ENCODE assay signal across 10 cellular contexts in the genomic region with DNA sequence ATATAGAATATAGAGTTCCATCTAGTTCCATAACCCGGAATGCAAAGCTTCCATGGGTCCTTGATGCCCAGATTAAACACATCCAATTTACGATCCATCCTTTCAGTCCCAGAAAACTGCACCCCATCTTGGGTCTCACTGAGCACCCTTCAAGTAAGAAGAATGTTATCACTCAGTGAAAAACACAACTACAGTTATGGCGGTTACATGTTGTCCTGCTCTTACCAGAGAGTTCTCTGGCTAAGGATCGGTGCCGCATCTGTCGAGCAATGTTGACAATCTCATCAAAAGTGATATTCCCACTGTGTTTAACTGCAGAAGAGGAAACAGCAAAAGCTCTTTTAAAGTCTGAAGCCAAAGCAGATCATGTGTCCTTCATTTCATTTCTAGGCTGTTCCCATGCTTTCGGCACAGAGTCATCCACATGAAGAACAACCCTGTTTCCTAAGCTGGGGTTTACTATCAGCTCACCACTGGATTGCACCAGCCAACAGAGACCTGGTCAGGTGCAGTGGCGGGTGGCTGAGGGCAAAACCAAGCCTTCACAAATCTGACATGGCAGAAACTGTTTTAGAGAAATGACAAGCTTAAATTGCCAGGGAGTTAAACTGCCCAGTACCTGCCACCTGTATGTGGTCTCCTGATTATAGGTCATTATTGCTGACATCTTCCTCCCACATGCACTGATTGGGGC. TPM values are rescaled to one million over a fixed set of nuclear protein-coding genes. Genes with fewer than 3 reads are reported as not detected.
DNase-seq lines count a peak whose midpoint lies in the region; ATAC-seq and TF ChIP-seq lines count a peak whose summit lies in the region.
"Had no signal": no experiment of that assay in that cellular context is flagged by ENCODE, and none has a peak within 500 bp of the region (broad histone marks: within the 10 kb centered on the region; RNA-seq: fewer than 3 reads in every experiment).

No MANE protein-coding gene starts in this region.

- H4K8ac ChIP-seq in mesendoderm (ENCODE audit: low read depth, low read length), result no peak overlapping the region

- H3K9me3 ChIP-seq in CD4-positive, alpha-beta T cell (ENCODE audit: control insufficient read depth, low read length), result no peaks in the 10 kb centered on the region
- no peaks in the 10 kb centered on the region; the same call in 1 of the 2 replicates for H3K9me3 ChIP-seq in HUES6 (ENCODE audit: control insufficient read depth, insufficient read depth, low read depth, low read length)
- H3K9me3 ChIP-seq in adipocyte (ENCODE audit: control insufficient read depth, low read length), result peaks cover 16% of the 10 kb centered on the region
- no peaks in the 10 kb centered on the region for H3K9me3 ChIP-seq in testis

- H2BK15ac ChIP-seq in mesendoderm (replicated peaks; ENCODE audit: low read depth), result no peak overlapping the region

- peak overlapping the region; percentile 35 for H3K4me2 ChIP-seq in mesendoderm (ENCODE audit: low read length)

- no peaks in the 10 kb centered on the region for H3K27me3 ChIP-seq in CD4-positive, alpha-beta T cell (ENCODE audit: control insufficient read depth, insufficient read depth, low read length)
- H3K27me3 ChIP-seq in HUES6 (ENCODE audit: control insufficient read depth, insufficient read depth, low read length) (no peaks in the 10 kb centered on the region), adipocyte (replicated peaks; ENCODE audit: control insufficient read depth, insufficient read depth, low read length) (no peaks in the 10 kb centered on the region), mesendoderm (ENCODE audit: insufficient read depth, low read length, poor library complexity) (no peaks in the 10 kb centered on the region), testis (no peaks in the 10 kb centered on the region)

- no peak overlapping the region for H3K23ac ChIP-seq in mesendoderm (ENCODE audit: low read length)

- H3K4me1 Mint-ChIP-seq in CD4-positive, alpha-beta T cell (ENCODE audit: low read depth), result peaks cover 40% of the 10 kb centered on the region

- DNase-seq in CD4-positive, alpha-beta T cell, result no peak
- DNase-seq in adipocyte (ENCODE audit: low read depth), result peak; percentile 14
- no peak for DNase-seq in mesendoderm
- no peak for DNase-seq in NCI-H1436 treated with DMSO at 0.1 percent for 48 hours (lab: John Stamatoyannopoulos, UW)
- no peak for DNase-seq in testis
- no peak for DNase-seq in LoVo (ENCODE audit: low spot score)
- no peak for DNase-seq in mucosa of gallbladder (ENCODE audit: low spot score)
- DNase-seq: SHP77; stimulated activated naive CD4-positive, alpha-beta T cell had no signal

- H3K4me3 ChIP-seq in HUES6 (ENCODE audit: low read depth, low read length), result peak overlapping the region; percentile 93
- peak overlapping the region; percentile 85 for H3K4me3 ChIP-seq in adipocyte (ENCODE audit: low read length)
- H3K4me3 ChIP-seq in mesendoderm (ENCODE audit: low read length), result peak overlapping the region; percentile 19
- no peak overlapping the region for H3K4me3 ChIP-seq in testis

- H3K4me1 ChIP-seq in HUES6 (ENCODE audit: control insufficient read depth, insufficient read depth, low read length) (peaks cover 11% of the 10 kb centered on the region), adipocyte (ENCODE audit: control insufficient read depth, insufficient read depth, low read length) (peaks cover 36% of the 10 kb centered on the region), mesendoderm (ENCODE audit: control insufficient read depth, low read depth, low read length) (peaks cover 3% of the 10 kb centered on the region), testis (peaks cover 20% of the 10 kb centered on the region)

- no peak overlapping the region for H3K27ac ChIP-seq in CD4-positive, alpha-beta T cell (ENCODE audit: low read depth, low read length)
- H3K27ac ChIP-seq in HUES6 (ENCODE audit: low read depth, low read length) (no peak overlapping the region), mesendoderm (ENCODE audit: low read depth, low read length) (no peak overlapping the region), testis (no peak overlapping the region)

- no peak overlapping the region for H3K4ac ChIP-seq in mesendoderm (ENCODE audit: low read depth, low read length)

- no peak overlapping the region for H2BK120ac ChIP-seq in mesendoderm (ENCODE audit: low read depth, low read length)

- no peak for ATAC-seq in CD4-positive, alpha-beta T cell (ENCODE audit: poor library complexity)

- H3K18ac ChIP-seq in mesendoderm (ENCODE audit: low read length), result no peak overlapping the region

- no peak for TF ChIP-seq POLR2A in testis (IDR thresholded peaks at IDR 0.05)

- H2AK5ac ChIP-seq in mesendoderm (ENCODE audit: low read length), result no peak overlapping the region

- H3K36me3 ChIP-seq in HUES6 (ENCODE audit: control insufficient read depth, insufficient read depth, low read length) (peaks cover 72% of the 10 kb centered on the region), adipocyte (ENCODE audit: control insufficient read depth, insufficient read depth, low read length, severe bottlenecking) (peaks cover 62% of the 10 kb centered on the region), mesendoderm (ENCODE audit: control insufficient read depth, insufficient read depth, low read length) (peaks cover 33% of the 10 kb centered on the region), testis (ENCODE audit: low read depth, missing control alignments) (no peaks in the 10 kb centered on the region)

- WGBS in mesendoderm (ENCODE audit: extremely low coverage, insufficient coverage, low lambda C conversion rate), result no CpG with 5 or more reads among the region's 8 CpGs
- 87% methylated on average over 8 of the region's 8 CpGs for WGBS in testis, 2 donors

- H3K9me3 Mint-ChIP-seq in CD4-positive, alpha-beta T cell, result no peaks in the 10 kb centered on the region

- H3K79me1 ChIP-seq in mesendoderm (ENCODE audit: low read length), result peaks cover 9% of the 10 kb centered on the region

- TF ChIP-seq CTCF in CD4-positive, alpha-beta T cell (IDR thresholded peaks at IDR 0.05), result no peak
- no peak for TF ChIP-seq CTCF in testis (IDR thresholded peaks at IDR 0.05)

- H2BK5ac ChIP-seq in mesendoderm (ENCODE audit: low read length), result no peak overlapping the region

- CTCF ChIA-PET in CD4-positive, alpha-beta T cell (lab: Charles Lee), result no interaction called here

- H3K27me3 Mint-ChIP-seq in CD4-positive, alpha-beta T cell, result no peaks in the 10 kb centered on the region

- H3K9ac ChIP-seq in HUES6 (ENCODE audit: low read length) (peak overlapping the region; percentile 0), adipocyte (ENCODE audit: low read length) (no peak overlapping the region), mesendoderm (ENCODE audit: low read length) (peak overlapping the region; percentile 43)

- peak overlapping the region; percentile 44 for H3K56ac ChIP-seq in mesendoderm (ENCODE audit: low read length)

- no peak overlapping the region for H4K5ac ChIP-seq in mesendoderm (ENCODE audit: low read length)

- H3K4me3 Mint-ChIP-seq in CD4-positive, alpha-beta T cell, result peak overlapping the region; percentile 11

- POLR2A ChIA-PET in CD4-positive, alpha-beta T cell (lab: Charles Lee), result no interaction called here

- H3K79me2 ChIP-seq in mesendoderm (ENCODE audit: control insufficient read depth, insufficient read depth, low read length), result peaks cover 34% of the 10 kb centered on the region

- peak overlapping the region; percentile 99 for H3K27ac Mint-ChIP-seq in CD4-positive, alpha-beta T cell

- peaks cover 90% of the 10 kb centered on the region for H3K36me3 Mint-ChIP-seq in CD4-positive, alpha-beta T cell (ENCODE audit: low read depth)

- intact Hi-C loops in CD4-positive, alpha-beta T cell (cut with DNase I, micrococcal nuclease), result no loop called here
- intact Hi-C loops in testis (cut with DNase I; ENCODE audit: low total_unique reads), result no loop called here

RNA-seq across cellular contexts. Expression of a gene that starts 2.9 kb away (rescaled TPM):
- 1,000 to 10,000 TPM; 1,884 to 1,993 TPM for total RNA-seq in CD4-positive, alpha-beta T cell
- 3,187 TPM for polyA plus RNA-seq in mesendoderm (2013, experiment 1 of 2)
- polyA plus RNA-seq in mesendoderm (2013, experiment 2 of 2), result 3,242 TPM
- total RNA-seq in testis, result 100 to 1,000 TPM; 499 to 950 TPM
- polyA plus RNA-seq in testis (ENCODE audit: insufficient read depth, low read depth, low replicate concordance), result 1,237 TPM
- 764 TPM for total RNA-seq in mucosa of gallbladder

RNA-seq across cellular contexts. Expression of a gene that starts 3.1 kb away (rescaled TPM):
- total RNA-seq in CD4-positive, alpha-beta T cell, result 10 to 100 TPM; 11.4 to 16.0 TPM
- 7.8 TPM for polyA plus RNA-seq in mesendoderm (2013, experiment 1 of 2)
- polyA plus RNA-seq in mesendoderm (2013, experiment 2 of 2), result 8.5 TPM
- total RNA-seq in testis, result 10 to 100 TPM; 20.5 to 22.0 TPM
- 9.9 TPM for polyA plus RNA-seq in testis (ENCODE audit: insufficient read depth, low read depth, low replicate concordance)
- total RNA-seq in mucosa of gallbladder, result 30.1 TPM

RNA-seq across cellular contexts. Expression of a gene that starts 24.1 kb away (rescaled TPM):
- total RNA-seq in CD4-positive, alpha-beta T cell, result 1 to 10 TPM; 4.3 to 4.9 TPM
- polyA plus RNA-seq in mesendoderm (2013, experiment 1 of 2), result 1.9 TPM
- polyA plus RNA-seq in mesendoderm (2013, experiment 2 of 2), result 1.8 TPM
- total RNA-seq in testis (10 to 100 TPM; 19.5 to 24.5 TPM), mucosa of gallbladder (7.6 TPM)
- 15.9 TPM for polyA plus RNA-seq in testis (ENCODE audit: insufficient read depth, low read depth, low replicate concordance)

RNA-seq across cellular contexts. Expression of a gene that starts 51.3 kb away (rescaled TPM):
- 1 to 10 TPM; 1.6 to 1.8 TPM for total RNA-seq in CD4-positive, alpha-beta T cell
- polyA plus RNA-seq in mesendoderm (2013, experiment 1 of 2), result 10.7 TPM
- 10.9 TPM for polyA plus RNA-seq in mesendoderm (2013, experiment 2 of 2)
- total RNA-seq in testis (10 to 100 TPM; 62.7 to 68.6 TPM), mucosa of gallbladder (25.0 TPM)
- polyA plus RNA-seq in testis (ENCODE audit: insufficient read depth, low read depth, low replicate concordance), result 128 TPM

Comparison
In these comparisons a context has a peak if more than half of its experiments do, and no peak if none do; other contexts are left out.
1. H3K4me3 ChIP-seq: peak in HUES6 (single experiment), adipocyte (single experiment) and mesendoderm (single experiment); none in testis (0 of 2).